Comparison of ENCODE assay signal across 27 cellular contexts in genomic region chr10:69025370-69025896, GRCh38.
"Had no signal": no experiment of that assay in that cellular context is flagged by ENCODE, and none has a peak within 500 bp of the region (broad histone marks: within the 10 kb centered on the region; RNA-seq: fewer than 3 reads in every experiment).

No MANE protein-coding gene starts in this region.

- H3K27ac Mint-ChIP-seq: dendritic cell treated with granulocyte-macrophage colony-stimulating factor and Interleukin-4, amounts not matched to agents 40 ng/mL and 50 ng/mL, for 4 days; memory B cell; mesothelial cell of epicardium; naive B cell; progenitor cell of endocrine pancreas; stimulated activated naive B cell treated with anti-CD40 and anti-IgM and Interleukin-4, amounts not matched to agents 10 μg/mL and 1 μg/mL and 100 μg/mL, for 72 hours; stimulated activated naive CD8-positive, alpha-beta T cell treated with anti-CD3 and anti-CD28 coated beads, Interleukin-15, Interleukin-2, amounts not matched to agents 100 ng/mL and 50 ng/mL, for 24 hours had no signal

- H3K27ac ChIP-seq: colonic mucosa, epithelial cell of prostate, gastrocnemius medialis, parathyroid adenoma, right lobe of liver, thoracic aorta, tibial nerve, upper lobe of left lung had no signal

- H3K4me1 Mint-ChIP-seq: nephron progenitor cell had no signal

- DNase-seq: colonic mucosa; effector memory CD8-positive, alpha-beta T cell; foreskin fibroblast; gastrocnemius medialis; head of caudate nucleus; kidney; mucosa of descending colon; naive B cell; nephron progenitor cell; right lobe of liver; small intestine; stimulated activated CD4-positive, alpha-beta T cell treated with anti-CD3 and anti-CD28 coated beads, Interleukin-15, amount 100 ng/mL, for 24 hours; stimulated activated CD4-positive, alpha-beta T cell treated with anti-CD3 and anti-CD28 coated beads, Interleukin-2, amount 100 ng/mL, for 48 hours; stimulated activated naive B cell treated with anti-CD40 and anti-IgM and Interleukin-4, amounts not matched to agents 10 μg/mL and 1 μg/mL and 100 μg/mL, for 72 hours; upper lobe of left lung had no signal

- H3K36me3 Mint-ChIP-seq: memory B cell; mesothelial cell of epicardium; naive B cell; stimulated activated naive B cell treated with anti-CD40 and anti-IgM and Interleukin-4, amounts not matched to agents 10 μg/mL and 1 μg/mL and 100 μg/mL, for 72 hours had no signal

- H3K4me3 Mint-ChIP-seq: dendritic cell treated with granulocyte-macrophage colony-stimulating factor and Interleukin-4, amounts not matched to agents 40 ng/mL and 50 ng/mL, for 4 days; effector memory CD8-positive, alpha-beta T cell; memory B cell; mesothelial cell of epicardium; naive B cell; nephron progenitor cell; stimulated activated naive B cell treated with anti-CD40 and anti-IgM and Interleukin-4, amounts not matched to agents 10 μg/mL and 1 μg/mL and 100 μg/mL, for 72 hours; stimulated activated naive CD8-positive, alpha-beta T cell treated with anti-CD3 and anti-CD28 coated beads, Interleukin-15, Interleukin-2, amounts not matched to agents 100 ng/mL and 50 ng/mL, for 24 hours had no signal

- H3K27me3 Mint-ChIP-seq: dendritic cell treated with granulocyte-macrophage colony-stimulating factor and Interleukin-4, amounts not matched to agents 40 ng/mL and 50 ng/mL, for 4 days; effector memory CD8-positive, alpha-beta T cell; memory B cell; naive B cell; stimulated activated naive B cell treated with anti-CD40 and anti-IgM and Interleukin-4, amounts not matched to agents 10 μg/mL and 1 μg/mL and 100 μg/mL, for 72 hours; stimulated activated naive CD8-positive, alpha-beta T cell treated with anti-CD3 and anti-CD28 coated beads, Interleukin-15, Interleukin-2, amounts not matched to agents 100 ng/mL and 50 ng/mL, for 24 hours had no signal

- H3K27me3 ChIP-seq: colonic mucosa, gastrocnemius medialis, right lobe of liver, tibial nerve, upper lobe of left lung had no signal

- ATAC-seq: effector memory CD8-positive, alpha-beta T cell; esophagus mucosa; gastrocnemius medialis; left lobe of liver; mucosa of descending colon; right lobe of liver; stimulated activated naive B cell treated with anti-CD40 and anti-IgM and Interleukin-4, amounts not matched to agents 10 μg/mL and 1 μg/mL and 100 μg/mL, for 72 hours had no signal

- H3K9ac ChIP-seq: parathyroid adenoma had no signal

- H3K4me1 ChIP-seq: colonic mucosa, gastrocnemius medialis, parathyroid adenoma, right lobe of liver, tibial nerve, upper lobe of left lung had no signal

- H3K4me3 ChIP-seq: colonic mucosa, gastrocnemius medialis, lung, mucosa of descending colon, right lobe of liver, thoracic aorta, tibial nerve, upper lobe of left lung had no signal

- H3K36me3 ChIP-seq: colonic mucosa, gastrocnemius medialis, right lobe of liver, thoracic aorta, upper lobe of left lung had no signal

- H3K9me3 ChIP-seq: colonic mucosa, gastrocnemius medialis, mucosa of descending colon, right lobe of liver, thoracic aorta, tibial nerve, upper lobe of left lung had no signal

- H3K9me3 Mint-ChIP-seq: dendritic cell treated with granulocyte-macrophage colony-stimulating factor and Interleukin-4, amounts not matched to agents 40 ng/mL and 50 ng/mL, for 4 days; effector memory CD8-positive, alpha-beta T cell; memory B cell; naive B cell; stimulated activated naive B cell treated with anti-CD40 and anti-IgM and Interleukin-4, amounts not matched to agents 10 μg/mL and 1 μg/mL and 100 μg/mL, for 72 hours; stimulated activated naive CD8-positive, alpha-beta T cell treated with anti-CD3 and anti-CD28 coated beads, Interleukin-15, Interleukin-2, amounts not matched to agents 100 ng/mL and 50 ng/mL, for 24 hours had no signal
